Comparison of ENCODE assay signal across 22 cellular contexts in genomic region chr10:68032113-68032512, GRCh38.
"Had no signal": no experiment of that assay in that cellular context is flagged by ENCODE, and none has a peak within 500 bp of the region (broad histone marks: within the 10 kb centered on the region; RNA-seq: fewer than 3 reads in every experiment).

No MANE protein-coding gene starts in this region.

- H3K4me1 Mint-ChIP-seq: activated B cell treated with CpG ODN at 0.5 μM for 24 hours had no signal

- ATAC-seq: activated CD8-positive, alpha-beta T cell treated with anti-CD3 and anti-CD28 coated beads for 36 hours; activated T-cell treated with anti-CD3 and anti-CD28 coated beads, Interleukin-2, amount 50 U/mL, for 4 hours; left lung; naive thymus-derived CD8-positive, alpha-beta T cell had no signal

- H3K27ac Mint-ChIP-seq: activated B cell treated with CpG ODN at 0.5 μM for 24 hours; activated CD8-positive, alpha-beta T cell treated with anti-CD3 and anti-CD28 coated beads for 36 hours; memory B cell; T-helper 2 cell treated with Interferon-gamma antibody and Interleukin-4, amounts not matched to agents 5 μg/mL and 100 μg/mL, for 36 hours had no signal

- H3K4me1 ChIP-seq: left lung, transverse colon, vagina had no signal

- DNase-seq: activated B cell treated with CpG ODN at 0.5 μM for 24 hours; activated CD4-positive, alpha-beta T cell treated with anti-CD3 and anti-CD28 coated beads for 48 hours; activated CD8-positive, alpha-beta T cell treated with anti-CD3 and anti-CD28 coated beads for 36 hours; activated effector memory CD4-positive, alpha-beta T cell treated with anti-CD3 and anti-CD28 coated beads, Interleukin-2, amount 50 U/mL, for 16 hours; activated T-cell treated with anti-CD3 and anti-CD28 coated beads, Interleukin-2, amount 50 U/mL, for 4 hours; brain microvascular endothelial cell; effector CD4-positive, alpha-beta T cell; left lung; naive thymus-derived CD8-positive, alpha-beta T cell; retina; stimulated activated CD4-positive, alpha-beta T cell treated with anti-CD3 and anti-CD28 coated beads, Interleukin-4, amount 100 ng/mL, for 1 hour; stimulated activated naive CD4-positive, alpha-beta T cell treated with Interleukin-2 at 50 U/mL for 16 hours; substantia nigra; transverse colon had no signal

- H3K9me3 ChIP-seq: left lung, neutrophil, transverse colon, vagina had no signal

- H3K27me3 ChIP-seq: brain microvascular endothelial cell, left lung, neutrophil, transverse colon, vagina had no signal

- H3K4me3 ChIP-seq: coronary artery, left lung, transverse colon, vagina had no signal

- FAIRE-seq: keratinocyte had no signal

- H3K4me3 Mint-ChIP-seq: activated B cell treated with CpG ODN at 0.5 μM for 24 hours; activated CD8-positive, alpha-beta T cell treated with anti-CD3 and anti-CD28 coated beads for 36 hours; activated naive CD8-positive, alpha-beta T cell; activated T-cell treated with anti-CD3 and anti-CD28 coated beads, Interleukin-2, amount 50 U/mL, for 4 hours; central memory CD8-positive, alpha-beta T cell; memory B cell; naive thymus-derived CD8-positive, alpha-beta T cell; T-helper 2 cell treated with Interferon-gamma antibody and Interleukin-4, amounts not matched to agents 5 μg/mL and 100 μg/mL, for 36 hours had no signal

- H3K27ac ChIP-seq: brain microvascular endothelial cell, coronary artery, left lung, neutrophil, transverse colon, vagina had no signal

- H3K27me3 Mint-ChIP-seq: activated B cell treated with CpG ODN at 0.5 μM for 24 hours; activated CD8-positive, alpha-beta T cell treated with anti-CD3 and anti-CD28 coated beads for 36 hours; activated naive CD8-positive, alpha-beta T cell; central memory CD8-positive, alpha-beta T cell; memory B cell; naive thymus-derived CD8-positive, alpha-beta T cell had no signal
